ENCODE assay signal across 8 cellular contexts in the genomic region with DNA sequence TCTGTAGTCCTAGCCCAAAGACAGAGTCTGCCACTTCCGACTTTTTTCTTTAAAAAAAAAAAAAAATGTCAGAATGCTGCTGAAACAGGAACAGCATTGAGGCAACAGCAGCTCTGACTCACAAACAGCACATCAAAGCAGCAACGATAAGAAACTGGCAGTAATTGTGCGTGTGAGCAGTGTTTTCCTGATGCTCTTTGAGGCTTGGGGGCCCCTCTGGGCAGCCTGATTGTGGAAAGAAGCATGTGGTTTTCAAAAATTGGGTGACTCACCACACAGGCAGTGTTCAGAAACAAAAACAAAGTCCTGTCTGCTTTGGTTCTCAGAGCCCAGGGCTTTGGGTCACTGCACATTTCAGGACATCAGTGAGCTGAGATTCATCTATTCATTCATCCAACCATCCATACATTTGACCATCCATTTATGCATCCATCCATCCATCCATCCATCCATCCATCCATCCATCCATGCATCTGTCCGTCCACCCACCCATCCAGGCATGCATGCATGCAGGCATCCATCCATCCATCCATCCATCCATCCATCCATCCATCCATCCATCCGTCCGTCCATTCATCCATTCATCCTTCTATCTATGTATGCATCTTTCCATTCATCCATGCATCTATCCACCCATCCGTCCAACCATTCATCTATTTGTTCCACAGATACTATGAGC.
DNase-seq lines count a peak whose midpoint lies in the region; ATAC-seq and TF ChIP-seq lines count a peak whose summit lies in the region.

No MANE protein-coding gene starts in this region.

- peak overlapping the region; percentile 12; the same call in 1 of the 2 replicates for H2AFZ ChIP-seq in KMS-11 (ENCODE audit: low read depth)

- peak overlapping the region; percentile 77 for H3K27ac ChIP-seq in KMS-11

- no peaks in the 10 kb centered on the region for H3K79me2 ChIP-seq in KMS-11 (ENCODE audit: insufficient read depth, low read depth)

- peak overlapping the region; percentile 27; the same call in 1 of the 2 replicates for H3K9ac ChIP-seq in KMS-11

- H3K4me3 Mint-ChIP-seq in central memory CD8-positive, alpha-beta T cell = peak overlapping the region; percentile 30
- H3K4me3 Mint-ChIP-seq in stimulated activated naive B cell treated with anti-CD40 and anti-IgM and Interleukin-4, amounts not matched to agents 10 μg/mL and 1 μg/mL and 100 μg/mL, for 72 hours = peak overlapping the region; percentile 21 to 39

- ATAC-seq in GM19351 (IDR thresholded peaks at IDR 0.05; ENCODE audit: unreplicated experiment) (peak; percentile 80), GM18519 (IDR thresholded peaks at IDR 0.05; ENCODE audit: low FRiP score, unreplicated experiment) (no peak), GM21737 (IDR thresholded peaks at IDR 0.05; ENCODE audit: unreplicated experiment) (no peak)
- peak; percentile 82 for ATAC-seq in central memory CD8-positive, alpha-beta T cell (replicated peaks; ENCODE audit: extremely low read depth, poor library complexity, severe bottlenecking)
- peak; percentile 86 to 89 for ATAC-seq in stimulated activated naive B cell treated with anti-CD40 and anti-IgM and Interleukin-4, amounts not matched to agents 10 μg/mL and 1 μg/mL and 100 μg/mL, for 72 hours (replicated peaks)

- TF ChIP-seq CTCF in KMS-11 (conservative IDR thresholded peaks at IDR 0.05; ENCODE audit: low read depth, low read length) = no peak

- H3K9me3 Mint-ChIP-seq in central memory CD8-positive, alpha-beta T cell = no peaks in the 10 kb centered on the region
- H3K9me3 Mint-ChIP-seq in stimulated activated naive B cell treated with anti-CD40 and anti-IgM and Interleukin-4, amounts not matched to agents 10 μg/mL and 1 μg/mL and 100 μg/mL, for 72 hours = peaks cover 0 to 6% of the 10 kb centered on the region in 2 donors

- peak; percentile 77 for DNase-seq in activated CD4-positive, alpha-beta T cell treated with anti-CD3 and anti-CD28 coated beads for 1 hour
- peak; percentile 44 to 79 for DNase-seq in central memory CD8-positive, alpha-beta T cell (ENCODE audit: low spot score in 2 of 2)
- peak; percentile 68 for DNase-seq in mucosa of gallbladder (ENCODE audit: low spot score)
- DNase-seq in stimulated activated naive B cell treated with anti-CD40 and anti-IgM and Interleukin-4, amounts not matched to agents 10 μg/mL and 1 μg/mL and 100 μg/mL, for 72 hours = peak; percentile 85

- no peaks in the 10 kb centered on the region for H3K36me3 ChIP-seq in KMS-11 (ENCODE audit: insufficient read depth)

- peaks cover 8% of the 10 kb centered on the region for H3K36me3 Mint-ChIP-seq in central memory CD8-positive, alpha-beta T cell (ENCODE audit: insufficient read depth)
- peaks cover 0 to 3% of the 10 kb centered on the region in 2 donors for H3K36me3 Mint-ChIP-seq in stimulated activated naive B cell treated with anti-CD40 and anti-IgM and Interleukin-4, amounts not matched to agents 10 μg/mL and 1 μg/mL and 100 μg/mL, for 72 hours

- peak overlapping the region; percentile 88 for H3K4me2 ChIP-seq in KMS-11

- no peak overlapping the region for H3K4me3 ChIP-seq in KMS-11 (IDR thresholded peaks at IDR 0.05; ENCODE audit: insufficient read depth, low read depth, low read length)

- H3K27ac Mint-ChIP-seq in central memory CD8-positive, alpha-beta T cell (ENCODE audit: low read depth) = peak overlapping the region; percentile 65
- peak overlapping the region; percentile 67 for H3K27ac Mint-ChIP-seq in stimulated activated naive B cell treated with anti-CD40 and anti-IgM and Interleukin-4, amounts not matched to agents 10 μg/mL and 1 μg/mL and 100 μg/mL, for 72 hours

- H3K4me1 ChIP-seq in KMS-11 (ENCODE audit: low read depth, poor library complexity, severe bottlenecking) = peaks cover 89% of the 10 kb centered on the region

- no peaks in the 10 kb centered on the region for H4K20me1 ChIP-seq in KMS-11 (ENCODE audit: insufficient read depth)

- no peaks in the 10 kb centered on the region for H3K27me3 ChIP-seq in KMS-11 (ENCODE audit: insufficient read depth, low read depth)

- H3K27me3 Mint-ChIP-seq in central memory CD8-positive, alpha-beta T cell = no peaks in the 10 kb centered on the region
- H3K27me3 Mint-ChIP-seq in stimulated activated naive B cell treated with anti-CD40 and anti-IgM and Interleukin-4, amounts not matched to agents 10 μg/mL and 1 μg/mL and 100 μg/mL, for 72 hours = peaks cover 3 to 17% of the 10 kb centered on the region in 2 donors

- H3K4me1 Mint-ChIP-seq in central memory CD8-positive, alpha-beta T cell = peaks cover 66% of the 10 kb centered on the region
- H3K4me1 Mint-ChIP-seq in stimulated activated naive B cell treated with anti-CD40 and anti-IgM and Interleukin-4, amounts not matched to agents 10 μg/mL and 1 μg/mL and 100 μg/mL, for 72 hours = peaks cover 47 to 67% of the 10 kb centered on the region in 2 donors

Comparison
In these comparisons a context has a peak if more than half of its experiments do, and no peak if none do; other contexts are left out.
1. ATAC-seq: peak in GM19351 (single experiment), central memory CD8-positive, alpha-beta T cell (single experiment) and stimulated activated naive B cell treated with anti-CD40 and anti-IgM and Interleukin-4, amounts not matched to agents 10 μg/mL and 1 μg/mL and 100 μg/mL, for 72 hours (2 of 2); none in GM18519 (single experiment) and GM21737 (single experiment).
2. Peak in every context shown above with its lines, with median percentiles within 50 percentile points of each other: DNase-seq.